In genomic region chr10:131571845-131572244, GRCh38 we compare ENCODE assay signal across 17 cellular contexts.
A peak's percentile ranks its signal among the peaks of the same experiment; 100 is the strongest.
DNase-seq lines count a peak whose midpoint lies in the region; ATAC-seq and TF ChIP-seq lines count a peak whose summit lies in the region.
"Had no signal": no experiment of that assay in that cellular context is flagged by ENCODE, and none has a peak within 500 bp of the region (broad histone marks: within the 10 kb centered on the region; RNA-seq: fewer than 3 reads in every experiment).

No MANE protein-coding gene starts in this region.

- no peaks in the 10 kb centered on the region for H3K36me3 ChIP-seq in left ventricle myocardium inferior
- H3K36me3 ChIP-seq: BLaER1 treated with 17β-estradiol and CSF1 and Interleukin-3, amounts not matched to agents 10 nM and 100 nM had no signal

- no peaks in the 10 kb centered on the region for H3K4me1 ChIP-seq in left ventricle myocardium inferior

- H3K4me3 ChIP-seq in left ventricle myocardium inferior = no peak overlapping the region
- H3K4me3 ChIP-seq: BLaER1 treated with 17β-estradiol and CSF1 and Interleukin-3, amounts not matched to agents 10 nM and 100 nM had no signal

- H3K36me3 Mint-ChIP-seq in osteocyte (ENCODE audit: unreplicated experiment) (no peaks in the 10 kb centered on the region), type B pancreatic cell (no peaks in the 10 kb centered on the region)

- ATAC-seq in GM18498 (IDR thresholded peaks at IDR 0.05; ENCODE audit: unreplicated experiment) = no peak
- ATAC-seq: HCT116 had no signal

- peaks cover 26% of the 10 kb centered on the region for H3K9me3 Mint-ChIP-seq in osteocyte (ENCODE audit: unreplicated experiment)
- no peaks in the 10 kb centered on the region for H3K9me3 Mint-ChIP-seq in type B pancreatic cell
- H3K9me3 Mint-ChIP-seq: CD4-positive, alpha-beta T cell had no signal

- H3K27me3 Mint-ChIP-seq in osteocyte (ENCODE audit: unreplicated experiment) (no peaks in the 10 kb centered on the region), type B pancreatic cell (peaks cover 9% of the 10 kb centered on the region)

- H3K27ac ChIP-seq in left ventricle myocardium inferior (replicated peaks) = no peak overlapping the region
- H3K27ac ChIP-seq: BLaER1 treated with 17β-estradiol and CSF1 and Interleukin-3, amounts not matched to agents 10 nM and 100 nM; HL-60 had no signal

- H3K4me1 Mint-ChIP-seq in osteocyte (ENCODE audit: unreplicated experiment) = no peaks in the 10 kb centered on the region
- no peaks in the 10 kb centered on the region for H3K4me1 Mint-ChIP-seq in type B pancreatic cell (ENCODE audit: unreplicated experiment)

- TF ChIP-seq CTCF in left ventricle myocardium inferior (IDR thresholded peaks at IDR 0.05; ENCODE audit: borderline replicate concordance) (no peak), osteocyte (IDR thresholded peaks at IDR 0.05) (no peak), type B pancreatic cell (conservative IDR thresholded peaks at IDR 0.05) (no peak)

- intact Hi-C loops in cardiac septum (cut with DNase I) = no loop called here
- intact Hi-C loops in left ventricle myocardium inferior (cut with micrococcal nuclease) = no loop called here

- H3K9me3 ChIP-seq in left ventricle myocardium inferior (replicated peaks) = peaks cover under 1% of the 10 kb centered on the region
- H3K9me3 ChIP-seq: BLaER1 treated with 17β-estradiol and CSF1 and Interleukin-3, amounts not matched to agents 10 nM and 100 nM had no signal

- peaks cover 77% of the 10 kb centered on the region for H3K27me3 ChIP-seq in left ventricle myocardium inferior (ENCODE audit: low read depth)

- DNase-seq in cardiac septum (ENCODE audit: low spot score) (peak; percentile 7), left ventricle myocardium inferior (no peak), ecto neural progenitor cell (ENCODE audit: low spot score) (peak; percentile 17), osteocyte (ENCODE audit: extremely low spot score, unreplicated experiment) (peak; percentile 57), type B pancreatic cell (ENCODE audit: extremely low spot score, unreplicated experiment) (peak; percentile 18), DMS79 (lab: John Stamatoyannopoulos, UW) (no peak)
- DNase-seq in activated T-cell treated with anti-CD3 and anti-CD28 coated beads, Interleukin-2, amount 50 U/mL, for 1 hour = no peak
- DNase-seq: 8988T; Calu3; CD4-positive, alpha-beta T cell; DMS 273 treated with DMSO at 0.1 percent for 48 hours; DMS79 treated with DMSO at 0.1 percent for 48 hours; EL had no signal

- no peak overlapping the region for H3K27ac Mint-ChIP-seq in osteocyte (ENCODE audit: unreplicated experiment)
- no peak overlapping the region for H3K27ac Mint-ChIP-seq in type B pancreatic cell
- H3K27ac Mint-ChIP-seq: CD4-positive, alpha-beta T cell had no signal

- H3K4me3 Mint-ChIP-seq in osteocyte (ENCODE audit: unreplicated experiment) (no peak overlapping the region), type B pancreatic cell (no peak overlapping the region)
- H3K4me3 Mint-ChIP-seq: CD4-positive, alpha-beta T cell had no signal

Comparison
In these comparisons a context has a peak if more than half of its experiments do, and no peak if none do; other contexts are left out.
1. DNase-seq: peak in cardiac septum (single experiment), ecto neural progenitor cell (single experiment), osteocyte (single experiment) and type B pancreatic cell (single experiment); none in left ventricle myocardium inferior (single experiment), DMS79 (single experiment) and activated T-cell treated with anti-CD3 and anti-CD28 coated beads, Interleukin-2, amount 50 U/mL, for 1 hour (single experiment).